Comparison of ENCODE assay signal across 18 cellular contexts in the genomic region with DNA sequence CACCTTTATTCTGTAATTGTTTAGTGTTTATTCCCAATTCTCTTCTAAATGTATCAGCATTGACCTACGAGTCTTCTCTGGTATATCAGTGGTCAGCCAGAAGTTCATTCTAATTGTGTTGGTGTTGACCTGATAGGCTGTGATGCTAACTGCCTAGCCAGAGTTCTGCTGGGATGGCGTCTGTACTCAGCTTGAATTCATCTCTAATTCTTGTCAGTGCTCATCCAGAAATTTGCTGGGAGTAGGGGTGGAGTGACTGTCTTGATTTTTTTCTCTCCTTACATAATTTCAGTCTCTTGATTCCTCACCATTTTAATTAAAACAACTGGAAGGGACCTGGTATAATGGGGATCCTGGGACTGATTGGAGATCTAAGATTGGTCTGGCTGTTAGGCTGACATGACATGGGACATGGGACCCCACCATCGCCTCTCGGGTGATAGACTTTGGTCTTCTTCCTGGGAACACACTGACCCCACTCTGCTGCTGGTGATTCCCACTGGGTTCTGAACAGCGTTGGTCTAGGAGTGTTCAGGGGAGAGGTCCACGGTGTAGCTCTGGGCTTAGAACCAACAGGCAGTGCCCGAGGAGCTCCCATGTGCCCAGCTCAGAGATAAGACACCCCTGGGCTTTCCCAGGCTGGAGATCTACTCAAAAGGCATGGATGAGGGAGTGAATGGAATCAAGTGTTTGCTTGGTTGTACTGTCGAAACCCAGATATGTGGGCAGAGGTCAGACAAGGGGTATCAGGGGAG. TPM values are rescaled to one million over a fixed set of nuclear protein-coding genes. Genes with fewer than 3 reads are reported as not detected.
DNase-seq lines count a peak whose midpoint lies in the region; ATAC-seq and TF ChIP-seq lines count a peak whose summit lies in the region.
"Had no signal": no experiment of that assay in that cellular context is flagged by ENCODE, and none has a peak within 500 bp of the region (broad histone marks: within the 10 kb centered on the region; RNA-seq: fewer than 3 reads in every experiment).

No MANE protein-coding gene starts in this region.

- H3K36me3 Mint-ChIP-seq in chondrocyte (ENCODE audit: low read depth) (peaks cover 2% of the 10 kb centered on the region), neural crest cell (ENCODE audit: low read depth) (no peaks in the 10 kb centered on the region)
- no peaks in the 10 kb centered on the region for H3K36me3 Mint-ChIP-seq in activated naive CD8-positive, alpha-beta T cell treated with anti-CD3 and anti-CD28 coated beads, Interleukin-2, amount 50 U/mL, for 24 hours (ENCODE audit: low read depth)
- H3K36me3 Mint-ChIP-seq: CD4-positive, CD25-positive, alpha-beta regulatory T cell had no signal

- intact Hi-C loops in testis (cut with DNase I; ENCODE audit: low total_unique reads), result no loop called here

- no peaks in the 10 kb centered on the region for H3K9me3 Mint-ChIP-seq in chondrocyte (ENCODE audit: low read depth)
- H3K9me3 Mint-ChIP-seq in neural crest cell, result no peaks in the 10 kb centered on the region
- H3K9me3 Mint-ChIP-seq in activated naive CD8-positive, alpha-beta T cell treated with anti-CD3 and anti-CD28 coated beads, Interleukin-2, amount 50 U/mL, for 24 hours, result no peaks in the 10 kb centered on the region
- H3K9me3 Mint-ChIP-seq: HFFc6 had no signal

- no peaks in the 10 kb centered on the region for H3K79me2 ChIP-seq in smooth muscle cell (ENCODE audit: low read depth)

- TF ChIP-seq POLR2A in testis (IDR thresholded peaks at IDR 0.05), result no peak

- H3K9ac ChIP-seq in smooth muscle cell (ENCODE audit: low read depth), result no peak overlapping the region
- H3K9ac ChIP-seq: BLaER1 treated with 17β-estradiol and CSF1 and Interleukin-3, amounts not matched to agents 10 nM and 100 nM had no signal

- H3K4me3 ChIP-seq in testis (no peak overlapping the region), smooth muscle cell (no peak overlapping the region)
- H3K4me3 ChIP-seq: BLaER1 treated with 17β-estradiol and CSF1 and Interleukin-3, amounts not matched to agents 10 nM and 100 nM; GM12878 had no signal

- H3F3A ChIP-seq in smooth muscle cell (ENCODE audit: low read depth), result peaks cover 10% of the 10 kb centered on the region

- peaks cover 17% of the 10 kb centered on the region for H3K4me1 Mint-ChIP-seq in chondrocyte (ENCODE audit: low read depth)
- peaks cover 23% of the 10 kb centered on the region for H3K4me1 Mint-ChIP-seq in neural crest cell
- H3K4me1 Mint-ChIP-seq in activated naive CD8-positive, alpha-beta T cell treated with anti-CD3 and anti-CD28 coated beads, Interleukin-2, amount 50 U/mL, for 24 hours, result peaks cover 23% of the 10 kb centered on the region

- 74 to 75% methylated on average over 7 to 8 of the region's 8 CpGs for WGBS in testis, 2 donors
- 89% methylated on average over 8 of the region's 8 CpGs for WGBS in smooth muscle cell (ENCODE audit: low lambda C conversion rate)

- in situ Hi-C loops in G401 (cut with HindIII; ENCODE audit: low sequenced_read_pairs), result no loop called here
- in situ Hi-C loops in GM13976 (cut with MboI; ENCODE audit: low sequenced_read_pairs, unreplicated experiment), result no loop called here

- H4K20me1 ChIP-seq in smooth muscle cell (ENCODE audit: low read depth), result no peaks in the 10 kb centered on the region

- H2AFZ ChIP-seq in smooth muscle cell (ENCODE audit: low read depth), result no peak overlapping the region

- no peak for ATAC-seq in activated naive CD8-positive, alpha-beta T cell treated with anti-CD3 and anti-CD28 coated beads, Interleukin-2, amount 50 U/mL, for 24 hours
- ATAC-seq: GM12878 had no signal

- H3K27ac ChIP-seq in testis (no peak overlapping the region), smooth muscle cell (ENCODE audit: low read depth) (no peak overlapping the region)
- H3K27ac ChIP-seq: BLaER1 treated with 17β-estradiol and CSF1 and Interleukin-3, amounts not matched to agents 10 nM and 100 nM; HL-60 had no signal

- H3K4me1 ChIP-seq in testis (peaks cover 10% of the 10 kb centered on the region), smooth muscle cell (ENCODE audit: low read depth) (peaks cover 8% of the 10 kb centered on the region)

- no peak overlapping the region for H3K4me2 ChIP-seq in smooth muscle cell
- H3K4me2 ChIP-seq: BLaER1 treated with 17β-estradiol and CSF1 and Interleukin-3, amounts not matched to agents 10 nM and 100 nM had no signal

- TF ChIP-seq CTCF in chondrocyte (IDR thresholded peaks at IDR 0.05) (no peak), neural crest cell (conservative IDR thresholded peaks at IDR 0.05) (no peak), testis (IDR thresholded peaks at IDR 0.05) (no peak), GM13976 (IDR thresholded peaks at IDR 0.05; ENCODE audit: borderline replicate concordance, control extremely low read depth, extremely low read depth, insufficient read depth, missing control alignments) (no peak), smooth muscle cell (IDR thresholded peaks at IDR 0.05; ENCODE audit: borderline replicate concordance, insufficient read depth, poor library complexity, severe bottlenecking) (no peak)

- DNase-seq in G401 (ENCODE audit: low spot score) (peak; percentile 37), chondrocyte (ENCODE audit: low spot score) (peak; percentile 28), neural crest cell (ENCODE audit: low read depth, low spot score) (no peak), testis (peak; percentile 46), GM13976 (ENCODE audit: low spot score) (no peak), smooth muscle cell (lab: John Stamatoyannopoulos, UW; ENCODE audit: unreplicated experiment) (no peak), GOT3 (lab: John Stamatoyannopoulos, UW) (no peak)
- no peak for DNase-seq in activated naive CD8-positive, alpha-beta T cell treated with anti-CD3 and anti-CD28 coated beads, Interleukin-2, amount 50 U/mL, for 24 hours
- DNase-seq: 8988T; ACHN; CD4-positive, CD25-positive, alpha-beta regulatory T cell; DMS 273 treated with DMSO at 0.1 percent for 48 hours; HCEC 1CT; HFFc6 had no signal

- H3K9me3 ChIP-seq in testis, result no peaks in the 10 kb centered on the region
- H3K9me3 ChIP-seq in smooth muscle cell (replicated peaks; ENCODE audit: low read depth), result no peaks in the 10 kb centered on the region
- H3K9me3 ChIP-seq: BLaER1 treated with 17β-estradiol and CSF1 and Interleukin-3, amounts not matched to agents 10 nM and 100 nM had no signal

- H3K36me3 ChIP-seq in testis (ENCODE audit: low read depth, missing control alignments) (no peaks in the 10 kb centered on the region), smooth muscle cell (ENCODE audit: low read depth) (no peaks in the 10 kb centered on the region)
- H3K36me3 ChIP-seq: BLaER1 treated with 17β-estradiol and CSF1 and Interleukin-3, amounts not matched to agents 10 nM and 100 nM had no signal

- H3K27me3 ChIP-seq in testis (no peaks in the 10 kb centered on the region), smooth muscle cell (ENCODE audit: low read depth) (peaks cover 46% of the 10 kb centered on the region)

- H3K4me3 Mint-ChIP-seq in chondrocyte (ENCODE audit: unreplicated experiment) (no peak overlapping the region), neural crest cell (peak overlapping the region; percentile 25)
- no peak overlapping the region for H3K4me3 Mint-ChIP-seq in activated naive CD8-positive, alpha-beta T cell treated with anti-CD3 and anti-CD28 coated beads, Interleukin-2, amount 50 U/mL, for 24 hours
- H3K4me3 Mint-ChIP-seq: HFFc6 had no signal

- H3K27me3 Mint-ChIP-seq in chondrocyte (ENCODE audit: low read depth), result peaks cover 61% of the 10 kb centered on the region
- peaks cover 66% of the 10 kb centered on the region for H3K27me3 Mint-ChIP-seq in neural crest cell (ENCODE audit: low read depth)
- H3K27me3 Mint-ChIP-seq in activated naive CD8-positive, alpha-beta T cell treated with anti-CD3 and anti-CD28 coated beads, Interleukin-2, amount 50 U/mL, for 24 hours, result peaks cover 80% of the 10 kb centered on the region

- H3K27ac Mint-ChIP-seq in chondrocyte (ENCODE audit: unreplicated experiment), result peak overlapping the region; percentile 60
- H3K27ac Mint-ChIP-seq in neural crest cell (ENCODE audit: unreplicated experiment), result no peak overlapping the region
- no peak overlapping the region for H3K27ac Mint-ChIP-seq in activated naive CD8-positive, alpha-beta T cell treated with anti-CD3 and anti-CD28 coated beads, Interleukin-2, amount 50 U/mL, for 24 hours
- H3K27ac Mint-ChIP-seq: CD4-positive, CD25-positive, alpha-beta regulatory T cell; HFFc6 had no signal

RNA-seq across cellular contexts. Expression of a gene that starts 3.8 kb away (rescaled TPM):
- 0.68 and 0.95 TPM in 2 replicates for total RNA-seq in G401 (2014; rRNA removed; shearing (Covaris generic))
- total RNA-seq in chondrocyte (0.05 TPM in 1 of 3 replicates, not detected in the others), neural crest cell (1.8 and 2.7 TPM in 2 replicates), testis (10 to 100 TPM; 17.8 to 21.9 TPM), smooth muscle cell (0.04 and 0.40 TPM in 2 replicates)
- polyA plus RNA-seq in testis (ENCODE audit: insufficient read depth, low read depth, low replicate concordance) (19.8 TPM), smooth muscle cell (0.91 and 1.1 TPM in 2 replicates)
- total RNA-seq: Daoy had no signal

RNA-seq across cellular contexts. Expression of a gene that starts 18.3 kb away (rescaled TPM):
- total RNA-seq in G401 (2014; rRNA removed; shearing (Covaris generic)), result not detected in 2 replicates
- total RNA-seq in chondrocyte (not detected in 3 replicates), neural crest cell (not detected in 2 replicates), testis (under 1 TPM; 0.39 to 0.93 TPM), smooth muscle cell (not detected in 2 replicates)
- polyA plus RNA-seq in testis (ENCODE audit: insufficient read depth, low read depth, low replicate concordance) (0.88 TPM), smooth muscle cell (not detected in 2 replicates)
- total RNA-seq: CD4-positive, CD25-positive, alpha-beta regulatory T cell had no signal
- polyA plus RNA-seq: CD4-positive, CD25-positive, alpha-beta regulatory T cell had no signal

RNA-seq across cellular contexts. Expression of a gene that starts 38.6 kb away (rescaled TPM):
- not detected in 2 replicates for total RNA-seq in G401 (2014; rRNA removed; shearing (Covaris generic))
- total RNA-seq in chondrocyte (not detected in 3 replicates), neural crest cell (not detected in 2 replicates), testis (under 1 TPM; 0.24 to 0.50 TPM), smooth muscle cell (not detected in 2 replicates)
- polyA plus RNA-seq in testis (ENCODE audit: insufficient read depth, low read depth, low replicate concordance) (not detected), smooth muscle cell (0.05 TPM in 1 of 2 replicates, not detected in the other)
- total RNA-seq: CD4-positive, CD25-positive, alpha-beta regulatory T cell; Daoy; HFFc6 had no signal
- polyA plus RNA-seq: CD4-positive, CD25-positive, alpha-beta regulatory T cell had no signal

RNA-seq across cellular contexts. Expression of a gene that starts 45.2 kb away (rescaled TPM):
- total RNA-seq in G401 (2014; rRNA removed; shearing (Covaris generic)), result 0.68 and 2.0 TPM in 2 replicates
- total RNA-seq in chondrocyte, result 1.3 to 10.9 TPM (median 9.9 TPM) in 3 replicates
- total RNA-seq in neural crest cell, result not detected in 2 replicates
- total RNA-seq in testis, result 10 to 100 TPM; 53.1 to 78.6 TPM
- 43.5 TPM for polyA plus RNA-seq in testis (ENCODE audit: insufficient read depth, low read depth, low replicate concordance)
- total RNA-seq in smooth muscle cell, result 3.1 and 4.0 TPM in 2 replicates
- 6.2 and 8.6 TPM in 2 replicates for polyA plus RNA-seq in smooth muscle cell

Comparison
In these comparisons a context has a peak if more than half of its experiments do, and no peak if none do; other contexts are left out.
1. DNase-seq: peak in G401 (single experiment), chondrocyte (single experiment) and testis (single experiment); none in neural crest cell (single experiment), GM13976 (single experiment), activated naive CD8-positive, alpha-beta T cell treated with anti-CD3 and anti-CD28 coated beads, Interleukin-2, amount 50 U/mL, for 24 hours (single experiment), smooth muscle cell (single experiment) and GOT3 (single experiment).